ENCODE assay signal across 2 cellular contexts in genomic region chr14:68576496-68577244, GRCh38.
TF ChIP-seq lines count a peak whose summit lies in the region.

No MANE protein-coding gene starts in this region.

TF ChIP-seq in A549, 52 proteins besides CTCF, POLR2A, EP300 and RAD21 (continued from another document and continues in another):
- TF ChIP-seq CHD2 (IDR thresholded peaks at IDR 0.05; ENCODE audit: low read length, partially characterized antibody) (no peak), HEYL (CRISPR knock-in tag; IDR thresholded peaks at IDR 0.05) (no peak), FOSL2 (IDR thresholded peaks at IDR 0.05) (peak; percentile 48; the same call in 1 of the 2 replicates), FOSL2 (CRISPR knock-in tag; IDR thresholded peaks at IDR 0.05) (peak; percentile 95), RARB (CRISPR knock-in tag; IDR thresholded peaks at IDR 0.05) (0 out of 2 replicates have a peak, but pooled peaks have one; percentile 76), ZC3H11A (IDR thresholded peaks at IDR 0.05) (no peak), HDAC2 (IDR thresholded peaks at IDR 0.05) (no peak), MYC (IDR thresholded peaks at IDR 0.05; ENCODE audit: borderline replicate concordance, low read length) (no peak), USF2 (IDR thresholded peaks at IDR 0.05) (no peak), EHMT2 (IDR thresholded peaks at IDR 0.05; ENCODE audit: low read depth) (no peak), ESRRA (IDR thresholded peaks at IDR 0.05; ENCODE audit: borderline replicate concordance, low read length) (no peak), SMC3 (IDR thresholded peaks at IDR 0.05) (peak; percentile 31; the same call in 1 of the 3 replicates), CEBPB (IDR thresholded peaks at IDR 0.05) (peak in 1 of 2 experiments; percentile 78; a peak in 2 of 4 replicates), KDM5A (IDR thresholded peaks at IDR 0.05) (no peak), HOXA7 (CRISPR knock-in tag; IDR thresholded peaks at IDR 0.05) (0 out of 2 replicates have a peak, but pooled peaks have one; percentile 22), CHD4 (IDR thresholded peaks at IDR 0.05; ENCODE audit: borderline replicate concordance) (no peak), BHLHE40 (IDR thresholded peaks at IDR 0.05; ENCODE audit: low read depth, low read length) (no peak), FOXS1 (CRISPR knock-in tag; IDR thresholded peaks at IDR 0.05) (no peak), EHF (CRISPR knock-in tag; IDR thresholded peaks at IDR 0.05) (0 out of 2 replicates have a peak, but pooled peaks have one; percentile 19), NPAS2 (CRISPR knock-in tag; IDR thresholded peaks at IDR 0.05; ENCODE audit: borderline replicate concordance) (no peak), POLR2AphosphoS2 (conservative IDR thresholded peaks at IDR 0.05; ENCODE audit: low read length) (no peak), CBX2 (IDR thresholded peaks at IDR 0.05; ENCODE audit: borderline replicate concordance, low read depth) (no peak), FOSB (CRISPR knock-in tag; IDR thresholded peaks at IDR 0.05) (0 out of 2 replicates have a peak, but pooled peaks have one; percentile 21), PHF8 (IDR thresholded peaks at IDR 0.05; ENCODE audit: borderline replicate concordance, low read depth) (no peak), JUNB (IDR thresholded peaks at IDR 0.05) (peak; percentile 56), ZNF302 (CRISPR knock-in tag; IDR thresholded peaks at IDR 0.05) (peak; percentile 64; the same call in 1 of the 2 replicates), KDM1A (IDR thresholded peaks at IDR 0.05; ENCODE audit: low read depth) (no peak), MAX (IDR thresholded peaks at IDR 0.05) (peak; percentile 81), MAFK (IDR thresholded peaks at IDR 0.05; ENCODE audit: partially characterized antibody) (no peak), HOXB13 (CRISPR knock-in tag; IDR thresholded peaks at IDR 0.05; ENCODE audit: low read depth) (peak; percentile 52; the same call in 1 of the 2 replicates), ZSCAN20 (CRISPR knock-in tag; IDR thresholded peaks at IDR 0.05) (no peak)
- TF ChIP-seq, protein P1, sequence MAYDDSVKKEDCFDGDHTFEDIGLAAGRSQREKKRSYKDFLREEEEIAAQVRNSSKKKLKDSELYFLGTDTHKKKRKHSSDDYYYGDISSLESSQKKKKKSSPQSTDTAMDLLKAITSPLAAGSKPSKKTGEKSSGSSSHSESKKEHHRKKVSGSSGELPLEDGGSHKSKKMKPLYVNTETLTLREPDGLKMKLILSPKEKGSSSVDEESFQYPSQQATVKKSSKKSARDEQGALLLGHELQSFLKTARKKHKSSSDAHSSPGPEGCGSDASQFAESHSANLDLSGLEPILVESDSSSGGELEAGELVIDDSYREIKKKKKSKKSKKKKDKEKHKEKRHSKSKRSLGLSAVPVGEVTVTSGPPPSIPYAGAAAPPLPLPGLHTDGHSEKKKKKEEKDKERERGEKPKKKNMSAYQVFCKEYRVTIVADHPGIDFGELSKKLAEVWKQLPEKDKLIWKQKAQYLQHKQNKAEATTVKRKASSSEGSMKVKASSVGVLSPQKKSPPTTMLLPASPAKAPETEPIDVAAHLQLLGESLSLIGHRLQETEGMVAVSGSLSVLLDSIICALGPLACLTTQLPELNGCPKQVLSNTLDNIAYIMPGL (CRISPR knock-in tag; IDR thresholded peaks at IDR 0.05; ENCODE audit: borderline replicate concordance): no peak
- TF ChIP-seq, protein P2, sequence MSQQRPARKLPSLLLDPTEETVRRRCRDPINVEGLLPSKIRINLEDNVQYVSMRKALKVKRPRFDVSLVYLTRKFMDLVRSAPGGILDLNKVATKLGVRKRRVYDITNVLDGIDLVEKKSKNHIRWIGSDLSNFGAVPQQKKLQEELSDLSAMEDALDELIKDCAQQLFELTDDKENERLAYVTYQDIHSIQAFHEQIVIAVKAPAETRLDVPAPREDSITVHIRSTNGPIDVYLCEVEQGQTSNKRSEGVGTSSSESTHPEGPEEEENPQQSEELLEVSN (IDR thresholded peaks at IDR 0.05; ENCODE audit: borderline replicate concordance, low read depth): no peak
- TF ChIP-seq, protein P3, sequence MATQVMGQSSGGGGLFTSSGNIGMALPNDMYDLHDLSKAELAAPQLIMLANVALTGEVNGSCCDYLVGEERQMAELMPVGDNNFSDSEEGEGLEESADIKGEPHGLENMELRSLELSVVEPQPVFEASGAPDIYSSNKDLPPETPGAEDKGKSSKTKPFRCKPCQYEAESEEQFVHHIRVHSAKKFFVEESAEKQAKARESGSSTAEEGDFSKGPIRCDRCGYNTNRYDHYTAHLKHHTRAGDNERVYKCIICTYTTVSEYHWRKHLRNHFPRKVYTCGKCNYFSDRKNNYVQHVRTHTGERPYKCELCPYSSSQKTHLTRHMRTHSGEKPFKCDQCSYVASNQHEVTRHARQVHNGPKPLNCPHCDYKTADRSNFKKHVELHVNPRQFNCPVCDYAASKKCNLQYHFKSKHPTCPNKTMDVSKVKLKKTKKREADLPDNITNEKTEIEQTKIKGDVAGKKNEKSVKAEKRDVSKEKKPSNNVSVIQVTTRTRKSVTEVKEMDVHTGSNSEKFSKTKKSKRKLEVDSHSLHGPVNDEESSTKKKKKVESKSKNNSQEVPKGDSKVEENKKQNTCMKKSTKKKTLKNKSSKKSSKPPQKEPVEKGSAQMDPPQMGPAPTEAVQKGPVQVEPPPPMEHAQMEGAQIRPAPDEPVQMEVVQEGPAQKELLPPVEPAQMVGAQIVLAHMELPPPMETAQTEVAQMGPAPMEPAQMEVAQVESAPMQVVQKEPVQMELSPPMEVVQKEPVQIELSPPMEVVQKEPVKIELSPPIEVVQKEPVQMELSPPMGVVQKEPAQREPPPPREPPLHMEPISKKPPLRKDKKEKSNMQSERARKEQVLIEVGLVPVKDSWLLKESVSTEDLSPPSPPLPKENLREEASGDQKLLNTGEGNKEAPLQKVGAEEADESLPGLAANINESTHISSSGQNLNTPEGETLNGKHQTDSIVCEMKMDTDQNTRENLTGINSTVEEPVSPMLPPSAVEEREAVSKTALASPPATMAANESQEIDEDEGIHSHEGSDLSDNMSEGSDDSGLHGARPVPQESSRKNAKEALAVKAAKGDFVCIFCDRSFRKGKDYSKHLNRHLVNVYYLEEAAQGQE (IDR thresholded peaks at IDR 0.05): no peak

TF ChIP-seq in HCT116, 20 proteins besides CTCF, POLR2A, EP300 and RAD21 (continued from another document):
- TF ChIP-seq POLR2AphosphoS5 (IDR thresholded peaks at IDR 0.05; ENCODE audit: low read depth, low read length) (no peak), ZNF274 (IDR thresholded peaks at IDR 0.05; ENCODE audit: low read depth, low read length) (no peak), ATF3 (IDR thresholded peaks at IDR 0.05) (no peak), SIN3A (IDR thresholded peaks at IDR 0.05; ENCODE audit: low read depth) (peak; percentile 75), MAX (IDR thresholded peaks at IDR 0.05) (peak; percentile 36; the same call in 1 of the 2 replicates), CEBPB (IDR thresholded peaks at IDR 0.05; ENCODE audit: low read depth) (peak; percentile 51; the same call in 1 of the 2 replicates), FOSL1 (IDR thresholded peaks at IDR 0.05; ENCODE audit: low read depth) (peak; percentile 66), ZFX (IDR thresholded peaks at IDR 0.05) (no peak), EGR1 (IDR thresholded peaks at IDR 0.05; ENCODE audit: low read depth) (no peak), TCF7L2 (IDR thresholded peaks at IDR 0.05; ENCODE audit: borderline replicate concordance, extremely low read depth, insufficient read depth, insufficient read length) (peak; percentile 80), SP1 (IDR thresholded peaks at IDR 0.05; ENCODE audit: low read depth) (peak; percentile 69), YY1 (IDR thresholded peaks at IDR 0.05; ENCODE audit: extremely low read depth, insufficient replicate concordance, low read depth, low read length) (no peak)
- TF ChIP-seq, protein P3 (IDR thresholded peaks at IDR 0.05; ENCODE audit: low read depth): no peak
